ENCODE assay signal across 19 cellular contexts in the genomic region with DNA sequence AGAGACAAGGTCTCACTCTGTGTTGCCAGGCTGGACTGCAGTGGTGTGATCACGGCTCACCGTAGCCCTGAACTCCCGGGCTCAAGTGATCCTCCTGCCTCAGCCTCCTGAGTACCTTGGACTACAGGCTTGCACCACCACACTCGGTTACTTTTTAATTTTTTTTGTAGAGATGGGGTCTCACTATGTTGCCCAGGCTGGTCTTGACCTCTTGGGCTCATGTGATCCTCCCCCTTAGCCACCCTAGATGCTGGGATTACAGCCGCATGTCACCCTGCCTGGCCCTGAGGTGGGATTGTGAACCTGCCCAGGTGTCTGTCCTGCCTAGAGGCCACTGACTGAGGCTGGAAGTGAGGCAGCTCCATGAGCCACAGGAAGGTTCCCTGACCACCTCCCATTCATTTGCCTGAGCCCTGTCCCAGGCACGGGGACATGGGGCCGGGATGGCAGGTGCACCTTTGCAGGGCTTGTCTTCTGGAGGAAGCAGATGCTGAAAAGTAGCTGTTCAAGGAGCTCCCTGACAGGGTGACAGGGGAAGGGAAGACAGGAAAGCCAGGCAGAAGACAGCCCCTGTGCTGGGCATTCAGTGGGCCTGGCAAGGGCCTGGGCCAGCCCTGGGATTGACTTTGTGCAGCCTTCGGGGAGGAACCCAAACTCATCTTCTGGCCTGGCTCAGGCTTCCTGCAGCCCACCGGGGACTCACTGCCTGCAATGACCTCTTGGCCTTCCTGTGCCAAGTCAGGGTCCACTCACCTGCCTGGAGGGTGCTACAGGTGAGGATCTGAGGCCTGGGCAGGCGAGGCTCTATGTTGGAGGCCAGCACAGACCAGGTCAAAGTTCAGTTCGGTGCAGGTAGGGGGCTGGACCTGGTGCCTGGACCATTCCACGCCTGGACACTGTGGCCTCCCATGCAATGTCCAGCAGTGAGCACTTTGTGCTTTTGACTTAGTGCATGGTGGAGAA. TPM values are rescaled to one million over a fixed set of nuclear protein-coding genes. Genes with fewer than 3 reads are reported as not detected.
"Had no signal": no experiment of that assay in that cellular context is flagged by ENCODE, and none has a peak within 500 bp of the region (broad histone marks: within the 10 kb centered on the region; RNA-seq: fewer than 3 reads in every experiment).

No MANE protein-coding gene starts in this region.

- H3K9me3 ChIP-seq: gastrocnemius medialis, neutrophil, thoracic aorta had no signal

- H3K27ac ChIP-seq: ascending aorta, breast epithelium, heart right ventricle, neutrophil, thoracic aorta, VCaP had no signal

- H3K9me3 Mint-ChIP-seq: stimulated activated effector memory CD8-positive, alpha-beta T cell treated with anti-CD3 and anti-CD28 coated beads, Interleukin-12 subunit alpha, Interleukin-12 subunit beta, amount 100 ng/mL, for 72 hours had no signal

- H3K36me3 Mint-ChIP-seq: stimulated activated effector memory CD8-positive, alpha-beta T cell treated with anti-CD3 and anti-CD28 coated beads, Interleukin-12 subunit alpha, Interleukin-12 subunit beta, amount 100 ng/mL, for 72 hours had no signal

- DNase-seq: activated CD4-positive, alpha-beta T cell treated with anti-CD3 and anti-CD28 coated beads for 1 hour; activated CD8-positive, alpha-beta memory T cell treated with anti-CD3 and anti-CD28 coated beads, Interleukin-2, amount 50 U/mL, for 48 hours; activated naive CD4-positive, alpha-beta T cell treated with Interleukin-2 at 50 U/mL for 16 hours; cerebellar nuclear complex; dermis blood vessel endothelial cell; gastrocnemius medialis; heart right ventricle; posterior cingulate gyrus; retina; T-helper 1 cell had no signal

- H3K36me3 ChIP-seq: ascending aorta, breast epithelium, gastrocnemius medialis, heart right ventricle, neutrophil, thoracic aorta had no signal

- H3K27me3 ChIP-seq: ascending aorta, breast epithelium had no signal

- H3K4me3 ChIP-seq: lung had no signal

- H3K27ac Mint-ChIP-seq: stimulated activated effector memory CD8-positive, alpha-beta T cell treated with anti-CD3 and anti-CD28 coated beads, Interleukin-12 subunit alpha, Interleukin-12 subunit beta, amount 100 ng/mL, for 72 hours had no signal

RNA-seq across cellular contexts. Expression of gene NOTUM, which starts 8.1 kb away (rescaled TPM):
- total RNA-seq: ascending aorta, dermis blood vessel endothelial cell, epithelial cell of proximal tubule, thoracic aorta had no signal

RNA-seq across cellular contexts. Expression of gene MYADML2, which starts 22.1 kb away (rescaled TPM):
- total RNA-seq: ascending aorta, breast epithelium, dermis blood vessel endothelial cell, epithelial cell of proximal tubule, lung, thoracic aorta, ureter had no signal
- polyA plus RNA-seq: lung had no signal
